25 cellular contexts compared by ENCODE assay signal in the genomic region with DNA sequence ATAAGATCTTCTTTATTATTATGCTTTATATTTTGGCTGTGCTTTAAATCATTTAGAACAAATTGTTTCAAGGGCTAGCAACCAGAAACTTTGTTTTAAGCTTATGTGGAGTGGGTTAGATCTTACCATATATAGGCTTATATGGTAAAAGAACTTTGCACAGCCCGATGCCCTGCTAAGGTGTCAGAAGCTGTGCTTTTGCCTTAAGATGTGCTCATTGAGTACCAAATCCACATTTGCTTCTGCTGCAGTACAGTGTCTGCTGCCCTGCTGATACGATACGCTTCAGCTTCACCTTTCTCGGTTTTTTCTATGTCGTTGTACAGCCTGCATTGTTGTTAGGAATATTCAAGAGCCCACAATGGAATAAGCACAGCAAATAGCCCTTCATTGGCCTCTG. TPM values are rescaled to one million over a fixed set of nuclear protein-coding genes. Genes with fewer than 3 reads are reported as not detected.
DNase-seq lines count a peak whose midpoint lies in the region; ATAC-seq and TF ChIP-seq lines count a peak whose summit lies in the region.
"Had no signal": no experiment of that assay in that cellular context is flagged by ENCODE, and none has a peak within 500 bp of the region (broad histone marks: within the 10 kb centered on the region; RNA-seq: fewer than 3 reads in every experiment).

No MANE protein-coding gene starts in this region.

- no peaks in the 10 kb centered on the region for H3K9me3 Mint-ChIP-seq in activated T-cell treated with anti-CD3 and anti-CD28 coated beads, Interleukin-2, amount 50 U/mL, for 72 hours
- no peaks in the 10 kb centered on the region for H3K9me3 Mint-ChIP-seq in T-helper 1 cell treated with Interleukin-12 subunit alpha and Interleukin-12 subunit beta and Interleukin-4 antibody, amounts not matched to agents 30 μg/mL and 1 μg/mL, for 36 hours
- H3K9me3 Mint-ChIP-seq in central memory CD8-positive, alpha-beta T cell, result no peaks in the 10 kb centered on the region
- no peaks in the 10 kb centered on the region for H3K9me3 Mint-ChIP-seq in stimulated activated memory B cell treated with anti-CD40 and anti-IgM and Interleukin-4, amounts not matched to agents 10 μg/mL and 1 μg/mL and 100 μg/mL, for 72 hours
- H3K9me3 Mint-ChIP-seq: H9, mesothelial cell of epicardium, neural crest cell had no signal

- TF ChIP-seq CTCF in foreskin keratinocyte (conservative IDR thresholded peaks at IDR 0.05), result no peak

- peaks cover 23% of the 10 kb centered on the region for H3K4me1 ChIP-seq in foreskin keratinocyte

- H3K36me3 Mint-ChIP-seq in activated T-cell treated with anti-CD3 and anti-CD28 coated beads, Interleukin-2, amount 50 U/mL, for 72 hours (ENCODE audit: insufficient read depth in 2 of 2), result peaks cover 2 to 19% of the 10 kb centered on the region in 2 donors
- H3K36me3 Mint-ChIP-seq in T-helper 1 cell treated with Interleukin-12 subunit alpha and Interleukin-12 subunit beta and Interleukin-4 antibody, amounts not matched to agents 30 μg/mL and 1 μg/mL, for 36 hours (ENCODE audit: low read depth), result peaks cover 64% of the 10 kb centered on the region
- peaks cover 8% of the 10 kb centered on the region for H3K36me3 Mint-ChIP-seq in central memory CD8-positive, alpha-beta T cell (ENCODE audit: insufficient read depth)
- peaks cover 23% of the 10 kb centered on the region for H3K36me3 Mint-ChIP-seq in stimulated activated memory B cell treated with anti-CD40 and anti-IgM and Interleukin-4, amounts not matched to agents 10 μg/mL and 1 μg/mL and 100 μg/mL, for 72 hours

- DNase-seq in activated T-cell treated with anti-CD3 and anti-CD28 coated beads, Interleukin-2, amount 50 U/mL, for 72 hours, result no peak
- no peak for DNase-seq in activated T-cell treated with anti-CD3 and anti-CD28 coated beads for 4 hours
- no peak for DNase-seq in central memory CD8-positive, alpha-beta T cell (ENCODE audit: low spot score in 2 of 2)
- DNase-seq in COR-L47 (lab: John Stamatoyannopoulos, UW), result no peak
- DNase-seq in foreskin keratinocyte, result no peak
- DNase-seq in glomerular visceral epithelial cell (ENCODE audit: extremely low spot score), result no peak
- DNase-seq: ACHN; adrenal gland; brain microvascular endothelial cell; H9; NCI-H1092; NCI-H1930; NCI-H2227 treated with DMSO at 0.1 percent for 48 hours; NCI-H748 treated with DMSO at 0.1 percent for 48 hours; stimulated activated CD4-positive, alpha-beta T cell treated with anti-CD3 and anti-CD28 coated beads, Interleukin-15, amount 100 ng/mL, for 24 hours; stimulated activated CD8-positive, alpha-beta memory T cell treated with anti-CD3 and anti-CD28 coated beads, Interleukin-4, amount 100 ng/mL, for 48 hours had no signal

- H3K4me1 Mint-ChIP-seq in activated T-cell treated with anti-CD3 and anti-CD28 coated beads, Interleukin-2, amount 50 U/mL, for 72 hours (ENCODE audit: low read depth), result peaks cover 50% of the 10 kb centered on the region
- H3K4me1 Mint-ChIP-seq in T-helper 1 cell treated with Interleukin-12 subunit alpha and Interleukin-12 subunit beta and Interleukin-4 antibody, amounts not matched to agents 30 μg/mL and 1 μg/mL, for 36 hours (ENCODE audit: low read depth), result peaks cover 58% of the 10 kb centered on the region
- H3K4me1 Mint-ChIP-seq in central memory CD8-positive, alpha-beta T cell, result peaks cover 50% of the 10 kb centered on the region
- peaks cover 25% of the 10 kb centered on the region for H3K4me1 Mint-ChIP-seq in stimulated activated memory B cell treated with anti-CD40 and anti-IgM and Interleukin-4, amounts not matched to agents 10 μg/mL and 1 μg/mL and 100 μg/mL, for 72 hours

- no peaks in the 10 kb centered on the region for H3K27me3 ChIP-seq in foreskin keratinocyte
- H3K27me3 ChIP-seq: adrenal gland, BLaER1, brain microvascular endothelial cell had no signal

- H3K27ac Mint-ChIP-seq in activated T-cell treated with anti-CD3 and anti-CD28 coated beads, Interleukin-2, amount 50 U/mL, for 72 hours, result peak overlapping the region; percentile 88
- peak overlapping the region; percentile 86 for H3K27ac Mint-ChIP-seq in T-helper 1 cell treated with Interleukin-12 subunit alpha and Interleukin-12 subunit beta and Interleukin-4 antibody, amounts not matched to agents 30 μg/mL and 1 μg/mL, for 36 hours
- H3K27ac Mint-ChIP-seq in central memory CD8-positive, alpha-beta T cell (ENCODE audit: low read depth), result peak overlapping the region; percentile 87
- H3K27ac Mint-ChIP-seq in stimulated activated memory B cell treated with anti-CD40 and anti-IgM and Interleukin-4, amounts not matched to agents 10 μg/mL and 1 μg/mL and 100 μg/mL, for 72 hours, result peak overlapping the region; percentile 65

- H3K27ac ChIP-seq in foreskin keratinocyte, result no peak overlapping the region
- H3K27ac ChIP-seq: adrenal gland, BLaER1, brain microvascular endothelial cell, HL-60 had no signal

- no peak for ATAC-seq in activated T-cell treated with anti-CD3 and anti-CD28 coated beads, Interleukin-2, amount 50 U/mL, for 72 hours (replicated peaks in 1 of 2)
- ATAC-seq in central memory CD8-positive, alpha-beta T cell (replicated peaks; ENCODE audit: extremely low read depth, poor library complexity, severe bottlenecking), result no peak
- ATAC-seq in stimulated activated memory B cell treated with anti-CD40 and anti-IgM and Interleukin-4, amounts not matched to agents 10 μg/mL and 1 μg/mL and 100 μg/mL, for 72 hours, result no peak
- ATAC-seq in foreskin keratinocyte, result no peak
- ATAC-seq: left lobe of liver, sciatic nerve had no signal

- H3K27me3 Mint-ChIP-seq in activated T-cell treated with anti-CD3 and anti-CD28 coated beads, Interleukin-2, amount 50 U/mL, for 72 hours (ENCODE audit: low read depth), result no peaks in the 10 kb centered on the region
- H3K27me3 Mint-ChIP-seq in T-helper 1 cell treated with Interleukin-12 subunit alpha and Interleukin-12 subunit beta and Interleukin-4 antibody, amounts not matched to agents 30 μg/mL and 1 μg/mL, for 36 hours (ENCODE audit: low read depth), result no peaks in the 10 kb centered on the region
- H3K27me3 Mint-ChIP-seq in central memory CD8-positive, alpha-beta T cell, result no peaks in the 10 kb centered on the region
- H3K27me3 Mint-ChIP-seq in stimulated activated memory B cell treated with anti-CD40 and anti-IgM and Interleukin-4, amounts not matched to agents 10 μg/mL and 1 μg/mL and 100 μg/mL, for 72 hours, result no peaks in the 10 kb centered on the region

- H3K4me3 Mint-ChIP-seq in activated T-cell treated with anti-CD3 and anti-CD28 coated beads, Interleukin-2, amount 50 U/mL, for 72 hours, result peak overlapping the region in 1 of 2 donors; percentile 85
- H3K4me3 Mint-ChIP-seq in T-helper 1 cell treated with Interleukin-12 subunit alpha and Interleukin-12 subunit beta and Interleukin-4 antibody, amounts not matched to agents 30 μg/mL and 1 μg/mL, for 36 hours, result peak overlapping the region; percentile 89
- H3K4me3 Mint-ChIP-seq in central memory CD8-positive, alpha-beta T cell, result peak overlapping the region; percentile 61
- H3K4me3 Mint-ChIP-seq in stimulated activated memory B cell treated with anti-CD40 and anti-IgM and Interleukin-4, amounts not matched to agents 10 μg/mL and 1 μg/mL and 100 μg/mL, for 72 hours, result no peak overlapping the region
- H3K4me3 Mint-ChIP-seq: H9, mesothelial cell of epicardium, neural crest cell had no signal

RNA-seq across cellular contexts. Expression of a gene that starts 34.8 kb away (rescaled TPM):
- total RNA-seq in activated T-cell treated with anti-CD3 and anti-CD28 coated beads, Interleukin-2, amount 50 U/mL, for 72 hours, result under 1 TPM; 0.05 to 0.14 TPM
- total RNA-seq in foreskin keratinocyte, result not detected in 2 replicates
- polyA plus RNA-seq in foreskin keratinocyte, result not detected in 2 replicates
- total RNA-seq: G401, H9, mesothelial cell of epicardium, neural crest cell had no signal
